1 cellular context compared by ENCODE assay signal in the genomic region with DNA sequence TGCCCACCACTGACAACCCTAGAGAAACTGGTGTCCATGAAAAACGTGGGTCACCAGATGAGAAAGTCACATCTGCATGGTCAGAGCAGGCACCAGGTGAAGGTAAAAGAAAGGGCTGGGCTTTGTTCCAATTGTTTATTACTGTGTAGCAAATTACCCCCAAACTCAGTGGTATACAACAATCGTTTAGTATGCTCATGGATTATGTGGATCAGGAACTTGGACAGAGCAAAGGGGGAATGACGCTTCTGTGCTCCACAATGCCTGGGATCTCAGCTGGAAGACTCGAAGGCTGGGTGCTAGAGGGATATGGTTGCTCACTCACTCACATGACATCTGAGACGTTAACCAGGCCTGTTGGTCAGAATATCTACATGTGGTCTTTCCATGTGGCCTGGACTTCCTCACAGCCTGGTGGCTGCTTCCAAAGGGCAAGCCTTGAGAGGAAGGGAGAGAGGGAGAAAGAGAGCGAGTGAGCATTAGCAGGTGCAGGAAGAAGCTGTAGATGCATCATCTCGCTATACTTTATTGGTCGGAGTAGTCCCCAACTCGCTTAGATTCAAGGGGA.
TF ChIP-seq lines count a peak whose summit lies in the region.

No MANE protein-coding gene starts in this region.

TF ChIP-seq in SK-N-SH treated with all-trans-retinoic acid at 6 μM for 48 hours, 23 proteins besides CTCF, POLR2A, EP300 and RAD21 (continued from another document):
- no peak for TF ChIP-seq PPARA (CRISPR knock-in tag; IDR thresholded peaks at IDR 0.05; ENCODE audit: borderline replicate concordance)
TF ChIP-seq in SK-N-SH treated with all-trans-retinoic acid at 6 μM for 48 hours: peak in this region for 0.
